In the genomic region with DNA sequence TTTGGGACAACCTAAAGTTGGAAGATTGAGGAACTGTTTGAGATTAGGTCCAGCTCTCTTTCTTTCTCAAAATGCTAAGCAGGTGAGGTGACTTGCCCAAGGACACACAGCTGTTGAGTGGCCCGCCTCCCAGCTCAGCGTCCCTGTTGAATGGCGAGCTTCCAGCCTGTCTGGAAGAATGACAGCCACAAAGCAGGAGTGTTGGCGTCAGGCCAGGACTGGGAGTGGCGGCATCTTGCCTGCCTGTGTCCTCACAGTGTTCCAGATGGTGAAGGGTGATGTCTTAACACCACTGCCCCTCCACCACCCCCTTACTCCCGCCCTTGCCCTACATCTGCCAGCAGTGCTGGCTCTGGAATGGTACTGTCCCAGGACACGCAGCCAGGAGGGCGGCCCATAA, we compare ENCODE assay signal across 11 cellular contexts. TPM values are rescaled to one million over a fixed set of nuclear protein-coding genes. Genes with fewer than 3 reads are reported as not detected.
A peak's percentile ranks its signal among the peaks of the same experiment; 100 is the strongest.
DNase-seq lines count a peak whose midpoint lies in the region; ATAC-seq and TF ChIP-seq lines count a peak whose summit lies in the region.
"Had no signal": no experiment of that assay in that cellular context is flagged by ENCODE, and none has a peak within 500 bp of the region (broad histone marks: within the 10 kb centered on the region; RNA-seq: fewer than 3 reads in every experiment).

No MANE protein-coding gene starts in this region.

- H3K27ac ChIP-seq in gastroesophageal sphincter: no peak overlapping the region
- H3K27ac ChIP-seq in spleen: peak overlapping the region in 2 of 8 donors; percentile 39 to 51
- H3K27ac ChIP-seq in CD8-positive, alpha-beta T cell (ENCODE audit: low read depth, low read length): no peak overlapping the region

- POLR2A ChIA-PET in CD8-positive, alpha-beta T cell (lab: Charles Lee): no interaction called here

- intact Hi-C loops in spleen (cut with DNase I; ENCODE audit: low total_unique reads): loop anchor here (10.0 kb wide), 1 partner anchor 171 kb away; no protein-coding TSS in a partner anchor
- intact Hi-C loops in CD8-positive, alpha-beta T cell (cut with DNase I, micrococcal nuclease): loop anchor here in 1 of 2 experiments (5.0 to 10.0 kb wide), 2 partner anchors 174 to 441 kb away; a partner anchor contains a TSS

- peak; percentile 22 for ATAC-seq in gastroesophageal sphincter
- no peak for ATAC-seq in CD8-positive, alpha-beta T cell
- ATAC-seq: naive thymus-derived CD8-positive, alpha-beta T cell had no signal

- H3K27me3 Mint-ChIP-seq in CD8-positive, alpha-beta T cell (ENCODE audit: low read depth): no peaks in the 10 kb centered on the region
- H3K27me3 Mint-ChIP-seq: naive thymus-derived CD8-positive, alpha-beta T cell had no signal

- DNase-seq in NCI-H1417 (lab: John Stamatoyannopoulos, UW): peak; percentile 7 to 48 (median 38)
- DNase-seq in NCI-H1417 treated with DMSO at 0.1 percent for 48 hours (lab: John Stamatoyannopoulos, UW): no peak
- peak; percentile 92 for DNase-seq in NCI-H69 (lab: John Stamatoyannopoulos, UW)
- DNase-seq in spleen: peak; percentile 69
- no peak for DNase-seq in CD8-positive, alpha-beta T cell
- no peak for DNase-seq in UCSD-AML1 (lab: John Stamatoyannopoulos, UW; ENCODE audit: unreplicated experiment)
- DNase-seq in stimulated activated CD4-positive, alpha-beta T cell treated with anti-CD3 and anti-CD28 coated beads, Interleukin-4, amount 100 ng/mL, for 4 hours: no peak
- DNase-seq: dermis blood vessel endothelial cell; naive thymus-derived CD8-positive, alpha-beta T cell had no signal

- H3K36me3 Mint-ChIP-seq in CD8-positive, alpha-beta T cell: peaks cover 2% of the 10 kb centered on the region

- H3K4me3 ChIP-seq in gastroesophageal sphincter: no peak overlapping the region
- H3K4me3 ChIP-seq in spleen: no peak overlapping the region
- no peak overlapping the region for H3K4me3 ChIP-seq in CD8-positive, alpha-beta T cell (ENCODE audit: low read depth, low read length)

- no peak overlapping the region for H3K4me3 Mint-ChIP-seq in CD8-positive, alpha-beta T cell
- H3K4me3 Mint-ChIP-seq: naive thymus-derived CD8-positive, alpha-beta T cell had no signal

- H3K27ac Mint-ChIP-seq in CD8-positive, alpha-beta T cell: no peak overlapping the region

- 68 to 90% methylated on average over 2 to 8 of the region's 8 CpGs for WGBS in gastroesophageal sphincter (ENCODE audit: low coverage in 1 of 2), 2 donors
- WGBS in spleen, 5 donors: 50 to 77% (median 59%) methylated on average over 6 to 8 of the region's 8 CpGs

- TF ChIP-seq POLR2A in gastroesophageal sphincter (IDR thresholded peaks at IDR 0.05) (no peak), spleen (IDR thresholded peaks at IDR 0.05) (no peak)

- CTCF ChIA-PET in CD8-positive, alpha-beta T cell (lab: Charles Lee): interaction anchor here (1.2 to 11.0 kb wide), 4 partner anchors 44 to 257 kb away, joined by 3 to 255 read pairs (median 4); a partner anchor contains a TSS

- no peak for TF ChIP-seq EP300 in gastroesophageal sphincter (IDR thresholded peaks at IDR 0.05)

- H3K4me1 Mint-ChIP-seq in CD8-positive, alpha-beta T cell (ENCODE audit: low read depth): peaks cover 37% of the 10 kb centered on the region

- H3K9me3 Mint-ChIP-seq in CD8-positive, alpha-beta T cell: no peaks in the 10 kb centered on the region
- H3K9me3 Mint-ChIP-seq: naive thymus-derived CD8-positive, alpha-beta T cell had no signal

- TF ChIP-seq CTCF in gastroesophageal sphincter (IDR thresholded peaks at IDR 0.05): no peak
- TF ChIP-seq CTCF in spleen (IDR thresholded peaks at IDR 0.05 in 8 of 11, conservative IDR thresholded peaks at IDR 0.05 in 3 of 11): no peak
- no peak for TF ChIP-seq CTCF in CD8-positive, alpha-beta T cell (IDR thresholded peaks at IDR 0.05)

- H3K9me3 ChIP-seq in gastroesophageal sphincter (no peaks in the 10 kb centered on the region), spleen (no peaks in the 10 kb centered on the region)
- no peaks in the 10 kb centered on the region for H3K9me3 ChIP-seq in CD8-positive, alpha-beta T cell (ENCODE audit: low read length)

- H3K4me1 ChIP-seq in gastroesophageal sphincter: peaks cover 0 to 35% (median 0%) of the 10 kb centered on the region in 3 donors
- H3K4me1 ChIP-seq in spleen: peaks cover 16 to 59% (median 39%) of the 10 kb centered on the region in 6 donors
- peaks cover 35% of the 10 kb centered on the region for H3K4me1 ChIP-seq in CD8-positive, alpha-beta T cell (ENCODE audit: insufficient read depth, low read length)

- H3K36me3 ChIP-seq in gastroesophageal sphincter (peaks cover 0 to 24% of the 10 kb centered on the region in 2 donors), spleen (peaks cover 0 to 21% (median 2%) of the 10 kb centered on the region in 6 donors)
- H3K36me3 ChIP-seq in CD8-positive, alpha-beta T cell (ENCODE audit: insufficient read depth, low read length): no peaks in the 10 kb centered on the region

- H3K27me3 ChIP-seq in gastroesophageal sphincter: peaks cover 6% of the 10 kb centered on the region
- no peaks in the 10 kb centered on the region for H3K27me3 ChIP-seq in spleen (replicated peaks in 1 of 7)
- H3K27me3 ChIP-seq in CD8-positive, alpha-beta T cell (ENCODE audit: insufficient read depth, low read length): no peaks in the 10 kb centered on the region

RNA-seq across cellular contexts. Expression of a gene that starts 4.4 kb away (rescaled TPM):
- total RNA-seq in gastroesophageal sphincter (not detected), spleen (1 to 10 TPM in 4 of 7 donors, under 1 TPM in 3; 0.64 to 9.6 (median 1.6) TPM)
- polyA plus RNA-seq in spleen: 1 to 10 TPM; 1.2 to 3.5 (median 1.3) TPM
- not detected for total RNA-seq in CD8-positive, alpha-beta T cell
- total RNA-seq: A172, dermis blood vessel endothelial cell had no signal

RNA-seq across cellular contexts. Expression of a gene that starts 18.6 kb away (rescaled TPM):
- total RNA-seq in gastroesophageal sphincter (under 1 TPM in 2 of 4 donors, not detected in 2; 0.13 to 0.31 TPM), spleen (not detected)
- not detected for polyA plus RNA-seq in spleen
- total RNA-seq in CD8-positive, alpha-beta T cell: not detected
- total RNA-seq: A172; dermis blood vessel endothelial cell; naive thymus-derived CD8-positive, alpha-beta T cell had no signal
- polyA plus RNA-seq: naive thymus-derived CD8-positive, alpha-beta T cell had no signal

RNA-seq across cellular contexts. Expression of a gene that starts 28.1 kb away (rescaled TPM):
- 10 to 100 TPM; 31.3 to 38.2 (median 33.4) TPM for total RNA-seq in gastroesophageal sphincter
- 10 to 100 TPM; 34.3 to 43.2 (median 37.8) TPM for total RNA-seq in spleen
- polyA plus RNA-seq in spleen: 10 to 100 TPM; 28.0 to 47.0 (median 40.2) TPM
- total RNA-seq in CD8-positive, alpha-beta T cell: 1 to 10 TPM; 3.5 to 3.8 TPM

RNA-seq across cellular contexts. Expression of a gene that starts 28.5 kb away (rescaled TPM):
- total RNA-seq in gastroesophageal sphincter (100 to 1,000 TPM in 1 of 4 donors, 10 to 100 TPM in 3; 55.7 to 121 (median 91.8) TPM), spleen (100 to 1,000 TPM; 148 to 228 (median 211) TPM)
- 100 to 1,000 TPM in 2 of 3 donors, 10 to 100 TPM in 1; 59.2 to 126 (median 119) TPM for polyA plus RNA-seq in spleen
- 100 to 1,000 TPM; 303 to 313 TPM for total RNA-seq in CD8-positive, alpha-beta T cell

Comparison
In these comparisons a context has a peak if more than half of its experiments do, and no peak if none do; other contexts are left out.
1. DNase-seq: peak in NCI-H1417 (3 of 3), NCI-H69 (single experiment) and spleen (single experiment); none in NCI-H1417 treated with DMSO at 0.1 percent for 48 hours (single experiment), CD8-positive, alpha-beta T cell (0 of 7), UCSD-AML1 (single experiment) and stimulated activated CD4-positive, alpha-beta T cell treated with anti-CD3 and anti-CD28 coated beads, Interleukin-4, amount 100 ng/mL, for 4 hours (0 of 2).
2. RNA of a gene that starts 28.1 kb away (total RNA-seq): 34.3 to 43.2 TPM in spleen and 31.3 to 38.2 TPM in gastroesophageal sphincter; 3.5 to 3.8 TPM in CD8-positive, alpha-beta T cell; every median in the first group is over 4 times any median in the second.